In the genomic region with DNA sequence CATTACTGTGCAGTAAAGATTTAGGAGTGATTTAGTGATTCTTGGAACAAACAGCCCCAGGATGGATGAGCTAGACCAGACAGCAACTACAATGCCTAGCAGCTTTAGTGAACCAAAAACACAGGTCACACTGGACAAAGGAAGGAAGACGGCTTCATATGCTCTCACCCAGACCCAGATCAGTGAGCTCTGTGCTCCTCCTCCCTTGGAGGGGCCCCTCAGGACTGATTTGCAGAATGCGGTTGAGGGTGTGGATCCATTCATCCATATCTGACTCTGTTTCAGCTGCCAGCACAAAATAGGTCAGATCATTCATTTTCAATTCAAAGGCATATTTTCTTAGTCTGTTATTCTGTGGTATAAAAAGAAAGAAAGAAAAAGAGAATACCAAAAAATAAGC, we compare ENCODE assay signal across 10 cellular contexts.
DNase-seq lines count a peak whose midpoint lies in the region; ATAC-seq lines count a peak whose summit lies in the region.
"Had no signal": no experiment of that assay in that cellular context is flagged by ENCODE, and none has a peak within 500 bp of the region (broad histone marks: within the 10 kb centered on the region; RNA-seq: fewer than 3 reads in every experiment).

No MANE protein-coding gene starts in this region.

- H3K4me3 Mint-ChIP-seq in activated T-cell treated with anti-CD3 and anti-CD28 coated beads, Interleukin-2, amount 50 U/mL, for 24 hours, result no peak overlapping the region
- peak overlapping the region in 2 of 4 donors; percentile 29 to 86 for H3K4me3 Mint-ChIP-seq in IgD-negative memory B cell

- peaks cover 98% of the 10 kb centered on the region for H3K36me3 Mint-ChIP-seq in activated T-cell treated with anti-CD3 and anti-CD28 coated beads, Interleukin-2, amount 50 U/mL, for 24 hours (ENCODE audit: low read depth)
- H3K36me3 Mint-ChIP-seq in IgD-negative memory B cell, result peaks cover 19% of the 10 kb centered on the region

- H3K9me3 Mint-ChIP-seq in activated T-cell treated with anti-CD3 and anti-CD28 coated beads, Interleukin-2, amount 50 U/mL, for 24 hours, result peaks cover 7% of the 10 kb centered on the region
- H3K9me3 Mint-ChIP-seq in IgD-negative memory B cell, result peaks cover 0 to 3% (median 0%) of the 10 kb centered on the region in 3 donors

- intact Hi-C loops in left ventricle myocardium superior (cut with micrococcal nuclease), result no loop called here

- no peak for DNase-seq in activated T-cell treated with anti-CD3 and anti-CD28 coated beads, Interleukin-2, amount 50 U/mL, for 24 hours
- no peak for DNase-seq in activated T-cell treated with anti-CD3 and anti-CD28 coated beads, Interleukin-2, amount 50 U/mL, for 1 hour
- peak; percentile 59 for DNase-seq in retina
- DNase-seq in NCI-H1417 treated with DMSO at 0.1 percent for 48 hours (lab: John Stamatoyannopoulos, UW), result no peak
- no peak for DNase-seq in left ventricle myocardium superior
- DNase-seq in amygdala (lab: John Stamatoyannopoulos, UW), result no peak
- DNase-seq: activated CD4-positive, alpha-beta T cell treated with anti-CD3 and anti-CD28 coated beads, Interleukin-2, amount 50 U/mL, for 4 hours; uterus had no signal

- peak; percentile 73 for ATAC-seq in HG02610 (IDR thresholded peaks at IDR 0.05; ENCODE audit: unreplicated experiment)
- ATAC-seq in left ventricle myocardium superior, result no peak

- peaks cover 36% of the 10 kb centered on the region for H3K4me1 Mint-ChIP-seq in activated T-cell treated with anti-CD3 and anti-CD28 coated beads, Interleukin-2, amount 50 U/mL, for 24 hours (ENCODE audit: low read depth)
- H3K4me1 Mint-ChIP-seq in IgD-negative memory B cell, result peaks cover 32 to 37% (median 34%) of the 10 kb centered on the region in 3 donors

- H3K27me3 Mint-ChIP-seq in activated T-cell treated with anti-CD3 and anti-CD28 coated beads, Interleukin-2, amount 50 U/mL, for 24 hours, result no peaks in the 10 kb centered on the region
- H3K27me3 Mint-ChIP-seq in IgD-negative memory B cell, result no peaks in the 10 kb centered on the region

- H3K27ac Mint-ChIP-seq in activated T-cell treated with anti-CD3 and anti-CD28 coated beads, Interleukin-2, amount 50 U/mL, for 24 hours, result peak overlapping the region; percentile 65
- peak overlapping the region; percentile 9 to 87 (median 28) for H3K27ac Mint-ChIP-seq in IgD-negative memory B cell
